In genomic region chr11:130055637-130056036, GRCh38 we compare ENCODE assay signal across 20 cellular contexts. TPM values are rescaled to one million over a fixed set of nuclear protein-coding genes. Genes with fewer than 3 reads are reported as not detected.
DNase-seq lines count a peak whose midpoint lies in the region; ATAC-seq, FAIRE-seq and TF ChIP-seq lines count a peak whose summit lies in the region.
"Had no signal": no experiment of that assay in that cellular context is flagged by ENCODE, and none has a peak within 500 bp of the region (broad histone marks: within the 10 kb centered on the region; RNA-seq: fewer than 3 reads in every experiment).

No MANE protein-coding gene starts in this region.

- H3K4me1 ChIP-seq in IMR-90 (ENCODE audit: control insufficient read depth, insufficient read depth, low read length) (no peaks in the 10 kb centered on the region), astrocyte (ENCODE audit: insufficient read depth, low read length) (peaks cover 5% of the 10 kb centered on the region), spleen (peaks cover 0 to 10% (median 0%) of the 10 kb centered on the region in 6 donors)
- H3K4me1 ChIP-seq: pancreas, uterus had no signal

- H3K27me3 ChIP-seq in IMR-90 (ENCODE audit: control insufficient read depth, insufficient read depth, low read length) (peaks cover 36% of the 10 kb centered on the region), astrocyte (ENCODE audit: insufficient read depth, low read length) (peaks cover 24% of the 10 kb centered on the region), spleen (replicated peaks in 1 of 7) (peaks cover 0 to 28% (median 0%) of the 10 kb centered on the region in 7 donors)
- H3K27me3 ChIP-seq: gastroesophageal sphincter, pancreas, sigmoid colon, uterus had no signal

- no peaks in the 10 kb centered on the region for H3K9me1 ChIP-seq in IMR-90 (ENCODE audit: insufficient read depth, low read length)

- H3K4me1 Mint-ChIP-seq in astrocyte (ENCODE audit: low read depth, unreplicated experiment), result peaks cover 7% of the 10 kb centered on the region
- no peaks in the 10 kb centered on the region for H3K4me1 Mint-ChIP-seq in T-helper 17 cell
- H3K4me1 Mint-ChIP-seq: activated naive CD8-positive, alpha-beta T cell treated with anti-CD3 and anti-CD28 coated beads for 36 hours had no signal

- H3K9me3 ChIP-seq in IMR-90 (ENCODE audit: control insufficient read depth, insufficient read depth, low read length), result peaks cover 4% of the 10 kb centered on the region; the same call in 1 of the 2 replicates
- H3K9me3 ChIP-seq in astrocyte (ENCODE audit: insufficient read depth, low read depth, low read length), result peaks cover 2% of the 10 kb centered on the region
- peaks cover 2% of the 10 kb centered on the region for H3K9me3 ChIP-seq in T-helper 17 cell (ENCODE audit: control insufficient read depth, low read length, poor library complexity, severe bottlenecking)
- H3K9me3 ChIP-seq in spleen, result peaks cover 0 to 8% (median 2%) of the 10 kb centered on the region in 8 donors
- H3K9me3 ChIP-seq: gastroesophageal sphincter, pancreas, sigmoid colon, uterus had no signal

- FAIRE-seq in astrocyte (lab: Jason Lieb, UNC), result peak; percentile 50
- FAIRE-seq: pancreas had no signal

- no CpG with 5 or more reads among the region's 6 CpGs for WGBS in IMR-90 (ENCODE audit: extremely low coverage in 2 of 2, insufficient read length in 1 of 2), 2 experiments
- WGBS in spleen, 5 donors, result 74 to 84% (median 80%) methylated on average over 6 of the region's 6 CpGs

- no TSS peak for BruUV-seq in IMR-90 (replicated peaks; lab: Mats Ljungman, UMichigan)

- no peak overlapping the region for H3K4me3 Mint-ChIP-seq in astrocyte (ENCODE audit: unreplicated experiment)
- H3K4me3 Mint-ChIP-seq in T-helper 17 cell, result no peak overlapping the region
- H3K4me3 Mint-ChIP-seq: activated CD8-positive, alpha-beta T cell treated with anti-CD3 and anti-CD28 coated beads for 36 hours; activated naive CD8-positive, alpha-beta T cell treated with anti-CD3 and anti-CD28 coated beads for 36 hours; activated T-cell treated with anti-CD3 and anti-CD28 coated beads, Interleukin-2, amount 50 U/mL, for 72 hours; CD8-positive, alpha-beta T cell had no signal

- no peaks in the 10 kb centered on the region for H3K36me3 Mint-ChIP-seq in astrocyte (ENCODE audit: low read depth, unreplicated experiment)
- H3K36me3 Mint-ChIP-seq in T-helper 17 cell (ENCODE audit: low read depth), result no peaks in the 10 kb centered on the region
- H3K36me3 Mint-ChIP-seq: activated naive CD8-positive, alpha-beta T cell treated with anti-CD3 and anti-CD28 coated beads for 36 hours; CD8-positive, alpha-beta T cell had no signal

- H4K91ac ChIP-seq in IMR-90 (ENCODE audit: insufficient read depth, low read depth, low read length), result no peak overlapping the region

- DNase-seq in AG08395 (ENCODE audit: low spot score) (peak; percentile 62), IMR-90 (no peak), astrocyte (ENCODE audit: low read depth) (peak; percentile 47), foreskin fibroblast (peak; percentile 69 to 79), T-helper 1 cell (no peak), T-helper 17 cell (no peak), spleen (no peak)
- DNase-seq: activated CD8-positive, alpha-beta T cell treated with anti-CD3 and anti-CD28 coated beads for 36 hours; activated naive CD8-positive, alpha-beta T cell treated with anti-CD3 and anti-CD28 coated beads for 36 hours; activated T-cell treated with anti-CD3 and anti-CD28 coated beads, Interleukin-2, amount 50 U/mL, for 72 hours; CD8-positive, alpha-beta T cell; effector memory CD4-positive, alpha-beta T cell; Kasumi-1; NCI-H146; pancreas; sigmoid colon; uterus had no signal

- ATAC-seq in IMR-90 (ENCODE audit: low read depth) (no peak), HG03039 (IDR thresholded peaks at IDR 0.05; ENCODE audit: unreplicated experiment) (no peak), T-helper 17 cell (no peak)
- ATAC-seq: activated CD8-positive, alpha-beta T cell treated with anti-CD3 and anti-CD28 coated beads for 36 hours; activated T-cell treated with anti-CD3 and anti-CD28 coated beads, Interleukin-2, amount 50 U/mL, for 72 hours; CD8-positive, alpha-beta T cell; gastroesophageal sphincter; left lobe of liver had no signal

- H3K18ac ChIP-seq in IMR-90 (ENCODE audit: low read depth, low read length), result no peak overlapping the region

- no peak overlapping the region for H3K56ac ChIP-seq in IMR-90 (ENCODE audit: extremely low read depth, insufficient read depth, low read length)

- H2BK15ac ChIP-seq in IMR-90 (ENCODE audit: low read depth, low read length), result no peak overlapping the region

- in situ Hi-C loops in IMR-90 (cut with MboI; ENCODE audit: low sequenced_read_pairs), result no loop called here

- POLR2A ChIA-PET in IMR-90 (lab: Charles Lee; ENCODE audit: unreplicated experiment), result no interaction called here

- no peaks in the 10 kb centered on the region for H3K79me2 ChIP-seq in astrocyte (ENCODE audit: insufficient read depth, low read length)

- no peak overlapping the region for H3K4me3 ChIP-seq in IMR-90 (ENCODE audit: insufficient read depth, low read depth, low read length)
- H3K4me3 ChIP-seq in astrocyte (ENCODE audit: insufficient read depth, low read depth, low read length), result no peak overlapping the region
- no peak overlapping the region for H3K4me3 ChIP-seq in foreskin fibroblast (ENCODE audit: low read depth in 1 of 2, low read length in 2 of 2)
- no peak overlapping the region for H3K4me3 ChIP-seq in spleen
- H3K4me3 ChIP-seq: gastroesophageal sphincter, pancreas, sigmoid colon, uterus had no signal

- no peak overlapping the region for H2BK20ac ChIP-seq in IMR-90 (ENCODE audit: low read depth, low read length)

- H2BK120ac ChIP-seq in IMR-90 (ENCODE audit: low read depth, low read length), result no peak overlapping the region

- no peak overlapping the region for H2BK5ac ChIP-seq in IMR-90 (ENCODE audit: low read depth, low read length, poor library complexity, severe bottlenecking)

- CTCF ChIA-PET in IMR-90 (lab: Yijun Ruan, JAX), result interaction anchor here (0.6 to 1.0 kb wide), 2 partner anchors 47 to 814 kb away, joined by 3 read pairs; no protein-coding TSS in a partner anchor

- H3K9me3 Mint-ChIP-seq in astrocyte (ENCODE audit: unreplicated experiment), result no peaks in the 10 kb centered on the region
- H3K9me3 Mint-ChIP-seq: activated CD8-positive, alpha-beta T cell treated with anti-CD3 and anti-CD28 coated beads for 36 hours; activated naive CD8-positive, alpha-beta T cell treated with anti-CD3 and anti-CD28 coated beads for 36 hours; activated T-cell treated with anti-CD3 and anti-CD28 coated beads, Interleukin-2, amount 50 U/mL, for 72 hours; CD8-positive, alpha-beta T cell had no signal

- H3K27ac Mint-ChIP-seq in astrocyte (ENCODE audit: unreplicated experiment) (no peak overlapping the region), T-helper 17 cell (no peak overlapping the region)
- H3K27ac Mint-ChIP-seq: activated CD8-positive, alpha-beta T cell treated with anti-CD3 and anti-CD28 coated beads for 36 hours; activated naive CD8-positive, alpha-beta T cell treated with anti-CD3 and anti-CD28 coated beads for 36 hours; activated T-cell treated with anti-CD3 and anti-CD28 coated beads, Interleukin-2, amount 50 U/mL, for 72 hours; CD8-positive, alpha-beta T cell had no signal

- H3K23ac ChIP-seq in IMR-90 (ENCODE audit: low read depth, low read length), result no peak overlapping the region

- H3K4me2 ChIP-seq in IMR-90 (ENCODE audit: low read depth, low read length) (no peak overlapping the region), astrocyte (ENCODE audit: low read length) (no peak overlapping the region)

- H3K9ac ChIP-seq in IMR-90 (ENCODE audit: low read depth, low read length), result no peak overlapping the region
- H3K9ac ChIP-seq in astrocyte (ENCODE audit: low read length), result no peak overlapping the region

- H2AFZ ChIP-seq in IMR-90 (replicated peaks; ENCODE audit: low read length, poor library complexity) (no peak overlapping the region), astrocyte (ENCODE audit: low read depth, low read length) (no peak overlapping the region)

- H4K8ac ChIP-seq in IMR-90 (ENCODE audit: low read depth in 2 of 2, low read length in 2 of 2), result no peak overlapping the region

- dilution Hi-C loops in IMR-90 (cut with HindIII; ENCODE audit: low sequenced_read_pairs, unreplicated experiment), result no loop called here

- H4K20me1 ChIP-seq in IMR-90 (ENCODE audit: insufficient read depth, low read length), result no peaks in the 10 kb centered on the region
- H4K20me1 ChIP-seq in astrocyte (ENCODE audit: insufficient read depth, low read length), result no peaks in the 10 kb centered on the region

- H3K27ac ChIP-seq in IMR-90 (ENCODE audit: insufficient read depth, low read length) (no peak overlapping the region), astrocyte (ENCODE audit: low read depth, low read length) (no peak overlapping the region), spleen (no peak overlapping the region)
- H3K27ac ChIP-seq: pancreas, sigmoid colon, uterus had no signal

- no peak overlapping the region for H2AK9ac ChIP-seq in IMR-90 (replicated peaks; ENCODE audit: low read depth, low read length, poor library complexity)

- no peak for TF ChIP-seq CTCF in IMR-90 (conservative IDR thresholded peaks at IDR 0.05; ENCODE audit: low read depth, low read length)
- TF ChIP-seq CTCF in astrocyte (IDR thresholded peaks at IDR 0.05; ENCODE audit: insufficient read depth, low read depth, low read length), result no peak
- TF ChIP-seq CTCF in foreskin fibroblast (IDR thresholded peaks at IDR 0.05; ENCODE audit: low read depth, low read length), result no peak
- TF ChIP-seq CTCF in spleen (IDR thresholded peaks at IDR 0.05 in 8 of 11, conservative IDR thresholded peaks at IDR 0.05 in 3 of 11), result no peak

- intact Hi-C loops in IMR-90 (cut with micrococcal nuclease) (no loop called here), spleen (cut with DNase I; ENCODE audit: low total_unique reads) (no loop called here)

- H2AK5ac ChIP-seq in IMR-90 (ENCODE audit: low read depth, low read length), result no peak overlapping the region

- H3K79me1 ChIP-seq in IMR-90 (ENCODE audit: low read depth in 1 of 2, low read length in 2 of 2), result no peaks in the 10 kb centered on the region

- TF ChIP-seq POLR2A in IMR-90 (IDR thresholded peaks at IDR 0.05; ENCODE audit: low read depth, low read length) (no peak), spleen (IDR thresholded peaks at IDR 0.05) (no peak)

- no peak overlapping the region for H3K4ac ChIP-seq in IMR-90 (ENCODE audit: low read depth, low read length)

- TF ChIP-seq RAD21 in IMR-90 (IDR thresholded peaks at IDR 0.05; ENCODE audit: low read length), result no peak

- H3K27me3 Mint-ChIP-seq in astrocyte (ENCODE audit: low read depth, unreplicated experiment) (peaks cover 1% of the 10 kb centered on the region), T-helper 17 cell (peaks cover 35% of the 10 kb centered on the region)

- no peak overlapping the region for H4K5ac ChIP-seq in IMR-90 (ENCODE audit: low read depth, low read length)

- no peaks in the 10 kb centered on the region for H3K36me3 ChIP-seq in IMR-90 (ENCODE audit: control insufficient read depth, insufficient read depth, low read length)
- no peaks in the 10 kb centered on the region for H3K36me3 ChIP-seq in astrocyte (ENCODE audit: insufficient read depth, low read length)
- H3K36me3 ChIP-seq in spleen, result no peaks in the 10 kb centered on the region
- H3K36me3 ChIP-seq: gastroesophageal sphincter, pancreas, sigmoid colon, uterus had no signal

- H3K14ac ChIP-seq in IMR-90 (replicated peaks; ENCODE audit: low read depth, low read length), result no peak overlapping the region

RNA-seq across cellular contexts. Expression of gene APLP2, which starts 14.1 kb away (rescaled TPM):
- 127 and 134 TPM in 2 replicates for total RNA-seq in IMR-90 (2012; rRNA removed)
- 210 and 235 TPM in 2 replicates for polyA plus RNA-seq in IMR-90 (2012; rRNA removed)
- polyA plus RNA-seq in IMR-90 (2012; cell fraction: cytosol; rRNA removed), result 149 and 158 TPM in 2 replicates
- 87.7 and 134 TPM in 2 replicates for polyA plus RNA-seq in IMR-90 (2012; cell fraction: nucleus; rRNA removed; ENCODE audit: low replicate concordance)
- 804 and 849 TPM in 2 replicates for total RNA-seq in astrocyte
- total RNA-seq in T-helper 17 cell, result 10 to 100 TPM; 37.7 to 44.4 TPM
- total RNA-seq in spleen, result 100 to 1,000 TPM; 140 to 248 (median 183) TPM
- polyA plus RNA-seq in spleen, result 10 to 100 TPM; 47.4 to 59.5 (median 50.2) TPM

RNA-seq across cellular contexts. Expression of gene PRDM10, which starts 53.0 kb away (rescaled TPM):
- 6.5 and 6.7 TPM in 2 replicates for total RNA-seq in IMR-90 (2012; rRNA removed)
- polyA plus RNA-seq in IMR-90 (2012; rRNA removed), result 3.1 and 4.5 TPM in 2 replicates
- 1.8 TPM in 2 replicates for polyA plus RNA-seq in IMR-90 (2012; cell fraction: cytosol; rRNA removed)
- 16.1 and 20.0 TPM in 2 replicates for polyA plus RNA-seq in IMR-90 (2012; cell fraction: nucleus; rRNA removed; ENCODE audit: low replicate concordance)
- 9.6 and 10.1 TPM in 2 replicates for total RNA-seq in astrocyte
- total RNA-seq in T-helper 17 cell, result 10 to 100 TPM; 11.6 to 12.2 TPM
- 10 to 100 TPM in 6 of 7 donors, 1 to 10 TPM in 1; 9.0 to 16.2 (median 12.4) TPM for total RNA-seq in spleen
- polyA plus RNA-seq in spleen, result 1 to 10 TPM; 1.6 to 2.7 (median 2.5) TPM

Comparison
In these comparisons a context has a peak if more than half of its experiments do, and no peak if none do; other contexts are left out.
1. DNase-seq: peak in AG08395 (single experiment), astrocyte (single experiment) and foreskin fibroblast (2 of 2); none in IMR-90 (single experiment), T-helper 1 cell (0 of 5), T-helper 17 cell (0 of 3) and spleen (single experiment).